In genomic region chr2:72211777-72212515, GRCh38 we compare ENCODE assay signal across 19 cellular contexts.
DNase-seq lines count a peak whose midpoint lies in the region; ATAC-seq, FAIRE-seq and TF ChIP-seq lines count a peak whose summit lies in the region.
"Had no signal": no experiment of that assay in that cellular context is flagged by ENCODE, and none has a peak within 500 bp of the region (broad histone marks: within the 10 kb centered on the region; RNA-seq: fewer than 3 reads in every experiment).

No MANE protein-coding gene starts in this region.

- no peak overlapping the region for H2AFZ ChIP-seq in fibroblast of lung (ENCODE audit: low read length)
- no peak overlapping the region for H2AFZ ChIP-seq in osteoblast (ENCODE audit: low read length)
- no peak overlapping the region for H2AFZ ChIP-seq in PC-9

- CTCF ChIA-PET in PC-9 (lab: Charles Lee), result no interaction called here

- H3K27me3 ChIP-seq in fibroblast of lung (ENCODE audit: control insufficient read depth, insufficient read depth, low read length) (no peaks in the 10 kb centered on the region), osteoblast (ENCODE audit: insufficient read depth, low read length) (no peaks in the 10 kb centered on the region), PC-9 (ENCODE audit: insufficient read depth, low read depth) (no peaks in the 10 kb centered on the region)
- H3K27me3 ChIP-seq: ascending aorta, heart left ventricle, right atrium auricular region, vagina had no signal

- H4K20me1 ChIP-seq in fibroblast of lung (ENCODE audit: control insufficient read depth, extremely low read depth, insufficient read depth, low read length), result no peaks in the 10 kb centered on the region
- H4K20me1 ChIP-seq in osteoblast (ENCODE audit: insufficient read depth, low read length), result no peaks in the 10 kb centered on the region
- H4K20me1 ChIP-seq in PC-9 (ENCODE audit: insufficient read depth), result no peaks in the 10 kb centered on the region

- BruUV-seq in PC-9 (replicated peaks; lab: Mats Ljungman, UMichigan), result no TSS peak

- intact Hi-C loops in PC-9 (cut with micrococcal nuclease; ENCODE audit: unreplicated experiment), result no loop called here

- no peak overlapping the region for H3K4me2 ChIP-seq in fibroblast of lung (ENCODE audit: extremely low read depth, insufficient read depth, low read length)
- H3K4me2 ChIP-seq in osteoblast (ENCODE audit: insufficient read depth, low read length), result peak overlapping the region; percentile 47
- H3K4me2 ChIP-seq in PC-9, result no peak overlapping the region

- H3K4me3 ChIP-seq in fibroblast of lung (replicated peaks in 1 of 4; ENCODE audit: control extremely low read depth in 1 of 4, insufficient read depth in 1 of 4, low read depth in 3 of 4, low read length in 4 of 4), result no peak overlapping the region
- peak overlapping the region; percentile 8 for H3K4me3 ChIP-seq in osteoblast (ENCODE audit: insufficient read depth, low read length)
- no peak overlapping the region for H3K4me3 ChIP-seq in PC-9
- H3K4me3 ChIP-seq: ascending aorta, heart left ventricle, right atrium auricular region, vagina had no signal

- FAIRE-seq in RCC 7860 (lab: Jason Lieb, UNC), result peak; percentile 96
- FAIRE-seq: GM12891 had no signal

- TF ChIP-seq CTCF in fibroblast of lung (conservative IDR thresholded peaks at IDR 0.05 in 1 of 2, IDR thresholded peaks at IDR 0.05 in 1 of 2; ENCODE audit: low read depth in 1 of 2, low read length in 2 of 2) (no peak), osteoblast (IDR thresholded peaks at IDR 0.05; ENCODE audit: extremely low read depth, low read depth, low read length) (no peak), PC-9 (conservative IDR thresholded peaks at IDR 0.05) (no peak)

- H3K4me1 ChIP-seq in fibroblast of lung (ENCODE audit: control insufficient read depth, extremely low read depth, insufficient read depth, low read length) (peaks cover 5% of the 10 kb centered on the region), osteoblast (ENCODE audit: insufficient read depth, low read length) (peaks cover 32% of the 10 kb centered on the region), PC-9 (replicated peaks; ENCODE audit: insufficient read depth) (peaks cover 27% of the 10 kb centered on the region)
- H3K4me1 ChIP-seq: ascending aorta, heart left ventricle had no signal

- H3K27ac ChIP-seq in fibroblast of lung (ENCODE audit: insufficient read depth, low read length) (no peak overlapping the region), osteoblast (ENCODE audit: low read depth, low read length) (peak overlapping the region; percentile 41), PC-9 (no peak overlapping the region)
- H3K27ac ChIP-seq: ascending aorta, heart left ventricle, right atrium auricular region, vagina had no signal

- H3K79me2 ChIP-seq in fibroblast of lung (ENCODE audit: control insufficient read depth, insufficient read depth, low read length) (no peaks in the 10 kb centered on the region), osteoblast (ENCODE audit: insufficient read depth, low read length) (no peaks in the 10 kb centered on the region), PC-9 (ENCODE audit: low read depth) (no peaks in the 10 kb centered on the region)

- H3K9me3 ChIP-seq in fibroblast of lung (ENCODE audit: control insufficient read depth, insufficient read depth, low read depth, low read length) (no peaks in the 10 kb centered on the region), osteoblast (ENCODE audit: low read depth, low read length) (no peaks in the 10 kb centered on the region), PC-9 (ENCODE audit: insufficient read depth, low read depth) (no peaks in the 10 kb centered on the region)
- H3K9me3 ChIP-seq: ascending aorta, heart left ventricle, right atrium auricular region, vagina had no signal

- DNase-seq in AG20443 (ENCODE audit: low spot score) (peak; percentile 74), RCC 7860 (ENCODE audit: low spot score) (peak; percentile 62), fibroblast of lung (ENCODE audit: low read depth in 2 of 2) (peak; percentile 22 to 94), osteoblast (ENCODE audit: insufficient read length, low spot score, missing footprints) (peak; percentile 73), activated T-cell treated with anti-CD3 and anti-CD28 coated beads for 4 hours (no peak), NCI-H146 treated with DMSO at 0.1 percent for 48 hours (lab: John Stamatoyannopoulos, UW; ENCODE audit: unreplicated experiment) (no peak), PC-9 (no peak)
- DNase-seq: activated CD4-positive, alpha-beta T cell treated with anti-CD3 and anti-CD28 coated beads for 1 hour; COR-L47; heart left ventricle; KBM-7; NCI-H1048; NCI-H526; T-helper 9 cell had no signal

- no peak overlapping the region for H3K9ac ChIP-seq in fibroblast of lung (ENCODE audit: insufficient read depth, low read length)

- H3K36me3 ChIP-seq in fibroblast of lung (ENCODE audit: control insufficient read depth, insufficient read depth, low read length) (no peaks in the 10 kb centered on the region), osteoblast (ENCODE audit: insufficient read depth, low read length) (no peaks in the 10 kb centered on the region), PC-9 (ENCODE audit: low read depth) (no peaks in the 10 kb centered on the region)
- H3K36me3 ChIP-seq: ascending aorta, heart left ventricle, right atrium auricular region, vagina had no signal

- no peaks in the 10 kb centered on the region for H3K9me2 ChIP-seq in PC-9 (ENCODE audit: insufficient read depth)

- ATAC-seq in GM19467 (IDR thresholded peaks at IDR 0.05; ENCODE audit: unreplicated experiment), result no peak
- ATAC-seq: heart left ventricle had no signal

- H3F3A ChIP-seq in PC-9 (ENCODE audit: insufficient read depth, low read depth), result peaks cover 17% of the 10 kb centered on the region

- POLR2A ChIA-PET in PC-9 (lab: Charles Lee; ENCODE audit: unreplicated experiment), result no interaction called here

Comparison
In these comparisons a context has a peak if more than half of its experiments do, and no peak if none do; other contexts are left out.
1. DNase-seq: peak in AG20443 (single experiment), RCC 7860 (single experiment), fibroblast of lung (2 of 2) and osteoblast (single experiment); none in activated T-cell treated with anti-CD3 and anti-CD28 coated beads for 4 hours (single experiment), NCI-H146 treated with DMSO at 0.1 percent for 48 hours (single experiment) and PC-9 (0 of 2).